In the genomic region with DNA sequence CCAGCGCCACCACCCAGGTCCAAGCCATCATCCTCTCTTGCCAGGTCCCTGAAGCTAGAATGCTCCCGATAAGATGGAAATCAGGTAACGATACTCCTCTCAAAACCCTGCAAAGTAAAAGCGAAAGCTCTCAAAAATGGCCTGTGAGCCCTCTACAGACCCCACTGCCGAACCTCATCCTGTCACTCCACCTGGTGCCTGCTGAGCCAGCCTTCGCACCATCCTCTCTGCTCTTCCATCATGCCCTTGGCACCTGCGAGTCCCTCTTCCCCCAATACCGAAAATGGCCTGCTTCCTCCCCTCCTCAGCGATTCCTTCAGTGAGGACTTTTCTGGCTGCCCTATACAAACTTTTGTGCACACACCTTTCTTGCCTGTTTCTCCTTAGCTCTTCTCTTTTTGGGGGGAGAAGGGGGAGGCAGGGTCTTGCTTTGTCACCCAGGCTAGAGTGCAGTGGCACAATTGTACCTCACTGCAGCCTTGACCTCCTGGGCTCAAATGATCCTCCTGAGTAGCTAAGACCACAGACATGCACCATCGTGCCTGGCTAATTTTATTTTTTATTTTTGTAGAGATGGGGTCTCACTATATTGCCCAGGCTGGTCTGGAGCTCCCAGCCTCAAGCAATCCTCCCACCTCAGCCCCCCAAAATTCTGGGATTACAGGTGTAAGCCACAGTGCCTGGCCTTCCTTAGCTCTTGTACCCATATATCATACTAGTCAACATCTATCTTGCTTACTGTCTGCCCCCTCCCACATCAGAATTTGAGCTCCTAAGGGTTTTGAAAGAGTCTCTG, we compare ENCODE assay signal across 9 cellular contexts. TPM values are rescaled to one million over a fixed set of nuclear protein-coding genes. Genes with fewer than 3 reads are reported as not detected.
A peak's percentile ranks its signal among the peaks of the same experiment; 100 is the strongest.
DNase-seq lines count a peak whose midpoint lies in the region; ATAC-seq and TF ChIP-seq lines count a peak whose summit lies in the region.
"Had no signal": no experiment of that assay in that cellular context is flagged by ENCODE, and none has a peak within 500 bp of the region (broad histone marks: within the 10 kb centered on the region; RNA-seq: fewer than 3 reads in every experiment).

No MANE protein-coding gene starts in this region.

- no peak overlapping the region for H3K9ac ChIP-seq in mesenchymal stem cell (ENCODE audit: low read length)

- ATAC-seq in left cardiac atrium: no peak
- no peak for ATAC-seq in upper lobe of left lung (ENCODE audit: low FRiP score in 2 of 2)
- ATAC-seq in HG03135 (IDR thresholded peaks at IDR 0.05; ENCODE audit: unreplicated experiment): no peak
- ATAC-seq: right lobe of liver had no signal

- peaks cover 11% of the 10 kb centered on the region for H3K79me1 ChIP-seq in mesenchymal stem cell (replicated peaks; ENCODE audit: low read length, poor library complexity, severe bottlenecking)

- no peak for TF ChIP-seq EP300 in upper lobe of left lung (IDR thresholded peaks at IDR 0.05)

- H3K23ac ChIP-seq in mesenchymal stem cell (ENCODE audit: low read length in 2 of 2): no peak overlapping the region

- no peak overlapping the region for H3K4me2 ChIP-seq in mesenchymal stem cell (ENCODE audit: low read length, poor library complexity, severe bottlenecking)

- no peaks in the 10 kb centered on the region for H3K36me3 ChIP-seq in right atrium auricular region
- H3K36me3 ChIP-seq in mesenchymal stem cell (ENCODE audit: control insufficient read depth in 1 of 2, insufficient read depth in 2 of 2, low read depth in 1 of 2, low read length in 2 of 2): no peaks in the 10 kb centered on the region
- no peaks in the 10 kb centered on the region for H3K36me3 ChIP-seq in upper lobe of left lung
- H3K36me3 ChIP-seq: right lobe of liver had no signal

- no peak overlapping the region for H4K8ac ChIP-seq in mesenchymal stem cell (ENCODE audit: low read length)

- H2BK120ac ChIP-seq in mesenchymal stem cell (ENCODE audit: low read depth, low read length): no peak overlapping the region

- WGBS in mesenchymal stem cell: 92% methylated on average over 9 of the region's 10 CpGs
- 76 to 91% methylated on average over 10 of the region's 10 CpGs for WGBS in upper lobe of left lung, 2 donors

- H3K27ac ChIP-seq in right atrium auricular region: peak overlapping the region; percentile 91 to 92
- peak overlapping the region; percentile 85 for H3K27ac ChIP-seq in mesenchymal stem cell (ENCODE audit: low read length, poor library complexity, severe bottlenecking)
- H3K27ac ChIP-seq in upper lobe of left lung: peak overlapping the region; percentile 52 to 96 (median 84)

- no peaks in the 10 kb centered on the region for H3K9me3 ChIP-seq in right atrium auricular region
- H3K9me3 ChIP-seq in mesenchymal stem cell (ENCODE audit: control insufficient read depth, low read length): no peaks in the 10 kb centered on the region
- no peaks in the 10 kb centered on the region for H3K9me3 ChIP-seq in upper lobe of left lung
- H3K9me3 ChIP-seq: right lobe of liver had no signal

- H3K4me1 ChIP-seq in right atrium auricular region: peaks cover 0 to 71% of the 10 kb centered on the region in 2 donors
- H3K4me1 ChIP-seq in mesenchymal stem cell (ENCODE audit: control insufficient read depth, insufficient read depth, low read depth, low read length): peaks cover 38% of the 10 kb centered on the region
- peaks cover 46 to 74% (median 54%) of the 10 kb centered on the region in 4 donors for H3K4me1 ChIP-seq in upper lobe of left lung

- H3K27me3 ChIP-seq in right atrium auricular region (no peaks in the 10 kb centered on the region), mesenchymal stem cell (ENCODE audit: control insufficient read depth in 1 of 2, insufficient read depth in 1 of 2, low read length in 2 of 2) (peaks cover 0 to 4% of the 10 kb centered on the region in 2 experiments), upper lobe of left lung (no peaks in the 10 kb centered on the region)
- H3K27me3 ChIP-seq: right lobe of liver had no signal

- no peak overlapping the region for H3K18ac ChIP-seq in mesenchymal stem cell (ENCODE audit: low read depth in 1 of 2, low read length in 2 of 2)

- no peak overlapping the region for H4K91ac ChIP-seq in mesenchymal stem cell (ENCODE audit: low read length)

- H2AFZ ChIP-seq in mesenchymal stem cell (ENCODE audit: low read depth, low read length): no peak overlapping the region

- TF ChIP-seq POLR2A in upper lobe of left lung (IDR thresholded peaks at IDR 0.05): no peak

- no peak overlapping the region for H3K4ac ChIP-seq in mesenchymal stem cell (ENCODE audit: low read depth in 1 of 2, low read length in 2 of 2)

- H2BK5ac ChIP-seq in mesenchymal stem cell (ENCODE audit: low read depth, low read length, poor library complexity, severe bottlenecking): no peak overlapping the region

- DNase-seq in right atrium auricular region (ENCODE audit: low spot score) (no peak), left cardiac atrium (no peak), mesenchymal stem cell (no peak), upper lobe of left lung (no peak), T-helper 9 cell (no peak), hypothalamus (lab: John Stamatoyannopoulos, UW) (no peak)
- peak; percentile 28 for DNase-seq in activated naive CD4-positive, alpha-beta T cell treated with Interleukin-2 at 50 U/mL for 16 hours

- H3K4me3 ChIP-seq in right atrium auricular region: no peak overlapping the region
- H3K4me3 ChIP-seq in mesenchymal stem cell (ENCODE audit: insufficient read depth in 1 of 2, low read depth in 1 of 2, low read length in 2 of 2): no peak overlapping the region
- H3K4me3 ChIP-seq in upper lobe of left lung: no peak overlapping the region
- H3K4me3 ChIP-seq: right lobe of liver had no signal

- TF ChIP-seq CTCF in right atrium auricular region (IDR thresholded peaks at IDR 0.05): no peak
- TF ChIP-seq CTCF in upper lobe of left lung (IDR thresholded peaks at IDR 0.05): no peak

- H2BK12ac ChIP-seq in mesenchymal stem cell (ENCODE audit: low read length in 2 of 2): no peak overlapping the region

- intact Hi-C loops in left cardiac atrium (cut with DNase I): no loop called here

- peak overlapping the region; percentile 24 for H2AK5ac ChIP-seq in mesenchymal stem cell (ENCODE audit: low read length, severe bottlenecking)

- H3K14ac ChIP-seq in mesenchymal stem cell (ENCODE audit: low read length in 2 of 2): no peak overlapping the region

- no peak overlapping the region for H2BK15ac ChIP-seq in mesenchymal stem cell (ENCODE audit: low read depth, poor library complexity, severe bottlenecking)

RNA-seq across cellular contexts. Expression of gene IDH2, which starts 3.0 kb away (rescaled TPM):
- total RNA-seq in right atrium auricular region (100 to 1,000 TPM; 119 to 249 TPM), left cardiac atrium (100 to 1,000 TPM; 242 to 257 TPM), upper lobe of left lung (10 to 100 TPM; 41.5 to 72.1 (median 48.7) TPM)
- 33.5 TPM for polyA plus RNA-seq in mesenchymal stem cell (2013, experiment 1 of 2)
- 33.2 TPM for polyA plus RNA-seq in mesenchymal stem cell (2013, experiment 2 of 2)
